In the genomic region with DNA sequence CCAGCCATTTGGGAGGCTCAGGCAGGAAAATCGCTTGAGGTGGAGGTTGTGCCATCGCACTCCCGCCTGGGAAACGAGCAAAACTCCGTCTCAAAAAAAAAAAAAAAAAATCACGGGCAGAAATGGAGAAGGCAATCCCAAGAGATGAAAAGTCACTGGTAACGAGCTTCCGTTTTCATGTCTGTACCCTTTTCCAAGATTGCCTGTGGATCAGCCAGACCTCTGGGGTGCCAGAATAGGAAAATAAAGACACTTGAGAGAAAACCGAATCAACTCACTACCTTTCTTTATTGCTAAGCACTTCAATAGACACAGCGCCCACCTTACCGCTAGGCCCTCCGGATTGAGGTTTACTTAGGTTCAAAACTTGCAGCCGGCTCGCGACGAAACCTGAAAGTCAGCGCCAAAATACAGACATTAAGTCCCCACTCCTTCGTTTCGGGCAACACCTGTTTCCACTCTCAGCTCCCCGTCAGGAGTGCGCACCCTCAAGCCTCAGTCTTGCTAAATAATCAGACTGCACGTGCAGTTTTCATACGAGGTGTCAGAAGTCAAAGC, we compare ENCODE assay signal across 8 cellular contexts. TPM values are rescaled to one million over a fixed set of nuclear protein-coding genes. Genes with fewer than 3 reads are reported as not detected.
A peak's percentile ranks its signal among the peaks of the same experiment; 100 is the strongest.
DNase-seq lines count a peak whose midpoint lies in the region; ATAC-seq and TF ChIP-seq lines count a peak whose summit lies in the region.

No MANE protein-coding gene starts in this region.

- H3K56ac ChIP-seq in IMR-90 (ENCODE audit: extremely low read depth, insufficient read depth, low read length): peak overlapping the region; percentile 89

- H3K23ac ChIP-seq in IMR-90 (ENCODE audit: low read depth, low read length): peak overlapping the region; percentile 91

- H4K20me1 ChIP-seq in IMR-90 (ENCODE audit: insufficient read depth, low read length): peaks cover 92% of the 10 kb centered on the region

- TF ChIP-seq CTCF in AG04450 (IDR thresholded peaks at IDR 0.05; ENCODE audit: low read depth, low read length) (no peak), IMR-90 (conservative IDR thresholded peaks at IDR 0.05; ENCODE audit: low read depth, low read length) (no peak), brain microvascular endothelial cell (IDR thresholded peaks at IDR 0.05; ENCODE audit: low read depth, low read length, missing control alignments) (no peak), mucosa of descending colon (IDR thresholded peaks at IDR 0.05) (no peak)

- H3K9ac ChIP-seq in IMR-90 (ENCODE audit: low read depth, low read length): peak overlapping the region; percentile 95

- no peak overlapping the region for H4K5ac ChIP-seq in IMR-90 (ENCODE audit: low read depth, low read length)

- peak overlapping the region; percentile 99 for H3K4me3 ChIP-seq in AG04450 (ENCODE audit: low read depth, low read length)
- H3K4me3 ChIP-seq in IMR-90 (ENCODE audit: insufficient read depth, low read depth, low read length): peak overlapping the region; percentile 64
- H3K4me3 ChIP-seq in brain microvascular endothelial cell (ENCODE audit: low read depth, low read length): peak overlapping the region; percentile 99
- H3K4me3 ChIP-seq in mucosa of descending colon: peak overlapping the region; percentile 42

- TSS peak; percentile 95 for BruUV-seq in IMR-90 (replicated peaks; lab: Mats Ljungman, UMichigan)

- no peak for ATAC-seq in IMR-90 (ENCODE audit: low read depth)
- ATAC-seq in mucosa of descending colon: no peak
- no peak for ATAC-seq in HG03520 (IDR thresholded peaks at IDR 0.05; ENCODE audit: unreplicated experiment)

- peak overlapping the region; percentile 1; the same call in 1 of the 2 replicates for H3K18ac ChIP-seq in IMR-90 (ENCODE audit: low read depth, low read length)

- in situ Hi-C loops in IMR-90 (cut with MboI; ENCODE audit: low sequenced_read_pairs): no loop called here
- in situ Hi-C loops in brain microvascular endothelial cell (cut with HindIII; ENCODE audit: low pct_ligation_motif_present, low sequenced_read_pairs): no loop called here

- peak overlapping the region; percentile 98 for H3K4me2 ChIP-seq in IMR-90 (ENCODE audit: low read depth, low read length)

- H3K14ac ChIP-seq in IMR-90 (replicated peaks; ENCODE audit: low read depth, low read length): peak overlapping the region; percentile 97

- H2AK5ac ChIP-seq in IMR-90 (ENCODE audit: low read depth, low read length): peak overlapping the region; percentile 97

- POLR2A ChIA-PET in AG04450 (lab: Yijun Ruan, JAX) (interaction anchor here (0.7 to 2.3 kb wide), 30 partner anchors 8 to 372 kb away, joined by 3 to 34 read pairs (median 10); a partner anchor contains a TSS), IMR-90 (lab: Charles Lee; ENCODE audit: unreplicated experiment) (interaction anchor here (1.2 kb wide), 1 partner anchor 131 kb away, joined by 4 read pairs; no protein-coding TSS in a partner anchor)

- peaks cover 32% of the 10 kb centered on the region for H3K36me3 ChIP-seq in IMR-90 (ENCODE audit: control insufficient read depth, insufficient read depth, low read length)
- H3K36me3 ChIP-seq in brain microvascular endothelial cell (replicated peaks): peaks cover 36% of the 10 kb centered on the region
- H3K36me3 ChIP-seq in mucosa of descending colon (ENCODE audit: low read depth): peaks cover 4% of the 10 kb centered on the region

- H3K27ac ChIP-seq in AG04450 (ENCODE audit: low read depth, low read length): peak overlapping the region; percentile 73
- H3K27ac ChIP-seq in IMR-90 (ENCODE audit: insufficient read depth, low read length): peak overlapping the region; percentile 79
- H3K27ac ChIP-seq in brain microvascular endothelial cell: peak overlapping the region; percentile 74

- 0 out of 2 replicates have a peak overlapping the region, but pooled peaks have one; percentile 10 for H2BK120ac ChIP-seq in IMR-90 (ENCODE audit: low read depth, low read length)

- H2AK9ac ChIP-seq in IMR-90 (replicated peaks; ENCODE audit: low read depth, low read length, poor library complexity): peak overlapping the region; percentile 100

- TF ChIP-seq RAD21 in IMR-90 (IDR thresholded peaks at IDR 0.05; ENCODE audit: low read length): no peak

- 1% methylated on average over 16 of the region's 23 CpGs; no CpG with 5 or more reads in 1 of the 2 experiments for WGBS in IMR-90 (ENCODE audit: extremely low coverage in 2 of 2, insufficient read length in 1 of 2), 2 experiments

- peak overlapping the region; percentile 61 to 76 for H4K8ac ChIP-seq in IMR-90 (ENCODE audit: low read depth in 2 of 2, low read length in 2 of 2)

- intact Hi-C loops in IMR-90 (cut with micrococcal nuclease): no loop called here
- intact Hi-C loops in mucosa of descending colon (cut with DNase I, micrococcal nuclease): loop anchor here in 1 of 2 donors (10.0 kb wide), 1 partner anchor 130 kb away; a partner anchor contains a TSS

- peak overlapping the region; percentile 72 for H2BK5ac ChIP-seq in IMR-90 (ENCODE audit: low read depth, low read length, poor library complexity, severe bottlenecking)

- CTCF ChIA-PET in AG04450 (lab: Charles Lee): interaction anchor here (1.0 to 5.2 kb wide), 4 partner anchors 12 to 150 kb away, joined by 3 to 21 read pairs (median 6); no protein-coding TSS in a partner anchor
- CTCF ChIA-PET in IMR-90 (lab: Yijun Ruan, JAX): interaction anchor here (0.5 to 1.0 kb wide), 4 partner anchors 12 to 208 kb away, joined by 3 to 6 read pairs (median 3); no protein-coding TSS in a partner anchor

- H3K27me3 ChIP-seq in AG04450 (ENCODE audit: control insufficient read depth, insufficient read depth, low read length) (no peaks in the 10 kb centered on the region), IMR-90 (ENCODE audit: control insufficient read depth, insufficient read depth, low read length) (no peaks in the 10 kb centered on the region), brain microvascular endothelial cell (replicated peaks) (no peaks in the 10 kb centered on the region)

- H2BK20ac ChIP-seq in IMR-90 (ENCODE audit: low read depth, low read length): no peak overlapping the region

- no peak overlapping the region for H2BK15ac ChIP-seq in IMR-90 (ENCODE audit: low read depth, low read length)

- DNase-seq in AG04450 (ENCODE audit: low read depth, low spot score) (no peak), IMR-90 (no peak), brain microvascular endothelial cell (no peak), mucosa of descending colon (no peak), cerebellar nuclear complex (lab: John Stamatoyannopoulos, UW) (no peak), NCI-H526 (lab: John Stamatoyannopoulos, UW) (no peak), NCI-H2029 treated with DMSO at 0.1 percent for 48 hours (lab: John Stamatoyannopoulos, UW) (no peak)

- peak overlapping the region; percentile 90 for H3K4ac ChIP-seq in IMR-90 (ENCODE audit: low read depth, low read length)

- H3K4me1 ChIP-seq in IMR-90 (ENCODE audit: control insufficient read depth, insufficient read depth, low read length) (peaks cover 50% of the 10 kb centered on the region), mucosa of descending colon (ENCODE audit: low read depth) (peaks cover 76% of the 10 kb centered on the region)

- peaks cover 11 to 89% of the 10 kb centered on the region in 2 experiments; a peak in 3 of 4 replicates for H3K79me1 ChIP-seq in IMR-90 (ENCODE audit: low read depth in 1 of 2, low read length in 2 of 2)

- H3K9me1 ChIP-seq in IMR-90 (ENCODE audit: insufficient read depth, low read length): peaks cover 15% of the 10 kb centered on the region

- no peak overlapping the region for H2AFZ ChIP-seq in IMR-90 (replicated peaks; ENCODE audit: low read length, poor library complexity)

- H3K9me3 ChIP-seq in AG04450 (ENCODE audit: control insufficient read depth, insufficient read depth, low read length) (no peaks in the 10 kb centered on the region; the same call in 1 of the 2 replicates), IMR-90 (ENCODE audit: control insufficient read depth, insufficient read depth, low read length) (no peaks in the 10 kb centered on the region), mucosa of descending colon (no peaks in the 10 kb centered on the region)

- peak overlapping the region; percentile 65 for H4K91ac ChIP-seq in IMR-90 (ENCODE audit: insufficient read depth, low read depth, low read length)

- TF ChIP-seq POLR2A in IMR-90 (IDR thresholded peaks at IDR 0.05; ENCODE audit: low read depth, low read length): no peak

- dilution Hi-C loops in IMR-90 (cut with HindIII; ENCODE audit: low sequenced_read_pairs, unreplicated experiment): no loop called here

RNA-seq across cellular contexts. Expression of a gene that starts 1.0 kb away (rescaled TPM):
- 35.2 and 49.3 TPM in 2 replicates for polyA plus RNA-seq in AG04450 (2011; rRNA removed)
- 63.6 and 89.1 TPM in 2 replicates for polyA minus RNA-seq in AG04450 (2011; rRNA and poly(A)+ RNA removed)
- total RNA-seq in IMR-90 (2012; rRNA removed): 26.4 and 29.6 TPM in 2 replicates
- polyA plus RNA-seq in IMR-90 (2012; rRNA removed): 52.6 and 55.1 TPM in 2 replicates
- polyA plus RNA-seq in IMR-90 (2012; cell fraction: cytosol; rRNA removed): 37.0 and 60.8 TPM in 2 replicates
- polyA plus RNA-seq in IMR-90 (2012; cell fraction: nucleus; rRNA removed; ENCODE audit: low replicate concordance): 79.2 and 173 TPM in 2 replicates
- 100 to 1,000 TPM in 1 of 3 donors, 10 to 100 TPM in 2; 91.5 to 104 (median 94.0) TPM for total RNA-seq in mucosa of descending colon

RNA-seq across cellular contexts. Expression of a gene that starts 6.2 kb away (rescaled TPM):
- polyA plus RNA-seq in AG04450 (2011; rRNA removed) (3.6 and 5.2 TPM in 2 replicates), IMR-90 (2012; rRNA removed) (4.5 and 4.8 TPM in 2 replicates)
- 0.74 and 4.4 TPM in 2 replicates for polyA minus RNA-seq in AG04450 (2011; rRNA and poly(A)+ RNA removed)
- total RNA-seq in IMR-90 (2012; rRNA removed) (1.1 TPM in 2 replicates), mucosa of descending colon (10 to 100 TPM in 2 of 3 donors, 1 to 10 TPM in 1; 3.8 to 28.3 (median 15.7) TPM)
- 2.8 and 4.9 TPM in 2 replicates for polyA plus RNA-seq in IMR-90 (2012; cell fraction: cytosol; rRNA removed)
- polyA plus RNA-seq in IMR-90 (2012; cell fraction: nucleus; rRNA removed; ENCODE audit: low replicate concordance): 33.0 and 40.5 TPM in 2 replicates

RNA-seq across cellular contexts. Expression of a gene that starts 18.9 kb away (rescaled TPM):
- polyA plus RNA-seq in AG04450 (2011; rRNA removed) (16.1 and 21.7 TPM in 2 replicates), IMR-90 (2012; rRNA removed) (97.3 and 118 TPM in 2 replicates)
- polyA minus RNA-seq in AG04450 (2011; rRNA and poly(A)+ RNA removed): 29.0 and 29.3 TPM in 2 replicates
- total RNA-seq in IMR-90 (2012; rRNA removed) (7.9 and 15.6 TPM in 2 replicates), mucosa of descending colon (100 to 1,000 TPM in 1 of 3 donors, 10 to 100 TPM in 2; 63.9 to 233 (median 80.8) TPM)
- polyA plus RNA-seq in IMR-90 (2012; cell fraction: cytosol; rRNA removed): 53.6 and 146 TPM in 2 replicates
- 423 and 1,655 TPM in 2 replicates for polyA plus RNA-seq in IMR-90 (2012; cell fraction: nucleus; rRNA removed; ENCODE audit: low replicate concordance)

RNA-seq across cellular contexts. Expression of a gene that starts 41.8 kb away (rescaled TPM):
- polyA plus RNA-seq in AG04450 (2011; rRNA removed) (0.01 and 0.02 TPM in 2 replicates), IMR-90 (2012; rRNA removed) (0.05 and 0.06 TPM in 2 replicates)
- not detected in 2 replicates for polyA minus RNA-seq in AG04450 (2011; rRNA and poly(A)+ RNA removed)
- total RNA-seq in IMR-90 (2012; rRNA removed) (not detected in 2 replicates), mucosa of descending colon (1 to 10 TPM in 2 of 3 donors, under 1 TPM in 1; 0.06 to 1.5 (median 1.0) TPM)
- polyA plus RNA-seq in IMR-90 (2012; cell fraction: cytosol; rRNA removed): 0.05 and 0.09 TPM in 2 replicates
- 0.76 and 1.1 TPM in 2 replicates for polyA plus RNA-seq in IMR-90 (2012; cell fraction: nucleus; rRNA removed; ENCODE audit: low replicate concordance)

RNA-seq across cellular contexts. Expression of a gene that starts 50.6 kb away (rescaled TPM):
- polyA plus RNA-seq in AG04450 (2011; rRNA removed) (41.1 and 55.1 TPM in 2 replicates), IMR-90 (2012; rRNA removed) (93.7 and 94.1 TPM in 2 replicates)
- 47.4 and 58.8 TPM in 2 replicates for polyA minus RNA-seq in AG04450 (2011; rRNA and poly(A)+ RNA removed)
- total RNA-seq in IMR-90 (2012; rRNA removed) (34.4 and 50.3 TPM in 2 replicates), mucosa of descending colon (10 to 100 TPM; 25.5 to 30.9 (median 29.8) TPM)
- polyA plus RNA-seq in IMR-90 (2012; cell fraction: cytosol; rRNA removed): 56.2 and 108 TPM in 2 replicates
- polyA plus RNA-seq in IMR-90 (2012; cell fraction: nucleus; rRNA removed; ENCODE audit: low replicate concordance): 97.5 and 242 TPM in 2 replicates

Comparison
In these comparisons a context has a peak if more than half of its experiments do, and no peak if none do; other contexts are left out.
1. H3K4me3 ChIP-seq: peak in every context shown above with its lines; median percentile 99 in AG04450; 99 in brain microvascular endothelial cell; 64 in IMR-90; 42 in mucosa of descending colon.